1 cellular context compared by ENCODE assay signal in the genomic region with DNA sequence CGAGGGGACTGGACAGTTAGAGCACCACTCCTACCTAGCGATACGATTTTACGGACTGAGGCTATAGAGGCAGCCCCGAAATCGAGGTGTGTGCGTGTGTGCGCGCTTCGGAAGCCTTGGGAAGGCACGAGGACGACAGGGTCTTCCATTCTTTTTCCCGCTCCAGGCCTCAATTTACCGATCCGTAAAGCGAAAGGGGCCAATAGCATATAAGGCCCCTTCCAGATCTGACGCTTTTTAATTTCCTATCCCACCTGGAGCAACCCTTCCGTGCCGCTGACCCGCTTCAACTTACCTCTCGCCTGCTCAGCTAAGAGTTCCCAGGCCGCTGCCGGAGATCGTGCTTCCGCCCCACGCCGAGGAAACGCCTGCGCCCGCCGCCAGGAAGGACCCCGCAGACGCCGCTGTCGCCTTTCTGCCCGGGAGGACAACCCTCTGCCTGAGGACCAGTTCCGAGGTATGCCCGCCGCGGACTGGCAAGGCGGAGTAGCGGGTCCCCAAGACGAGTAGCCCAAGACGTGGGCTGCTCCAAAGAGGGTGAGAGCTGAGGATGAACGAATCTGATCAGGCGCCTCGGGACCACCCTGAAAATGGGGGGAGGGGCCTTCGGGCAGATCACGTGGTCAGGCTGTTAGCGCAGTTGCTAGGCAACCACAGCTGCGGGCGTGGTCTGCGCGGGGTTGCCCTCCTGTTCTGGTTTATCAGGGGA.
A peak's percentile ranks its signal among the peaks of the same experiment; 100 is the strongest.
TF ChIP-seq lines count a peak whose summit lies in the region.

Gene EFTUD2 (minus strand): TSS at position 372 of the 709 bp plus-strand sequence. CDS start 4,924 bp downstream, outside the sequence.

TF ChIP-seq in H1, 55 proteins besides CTCF, POLR2A, EP300 and RAD21:
- TF ChIP-seq, protein P1, sequence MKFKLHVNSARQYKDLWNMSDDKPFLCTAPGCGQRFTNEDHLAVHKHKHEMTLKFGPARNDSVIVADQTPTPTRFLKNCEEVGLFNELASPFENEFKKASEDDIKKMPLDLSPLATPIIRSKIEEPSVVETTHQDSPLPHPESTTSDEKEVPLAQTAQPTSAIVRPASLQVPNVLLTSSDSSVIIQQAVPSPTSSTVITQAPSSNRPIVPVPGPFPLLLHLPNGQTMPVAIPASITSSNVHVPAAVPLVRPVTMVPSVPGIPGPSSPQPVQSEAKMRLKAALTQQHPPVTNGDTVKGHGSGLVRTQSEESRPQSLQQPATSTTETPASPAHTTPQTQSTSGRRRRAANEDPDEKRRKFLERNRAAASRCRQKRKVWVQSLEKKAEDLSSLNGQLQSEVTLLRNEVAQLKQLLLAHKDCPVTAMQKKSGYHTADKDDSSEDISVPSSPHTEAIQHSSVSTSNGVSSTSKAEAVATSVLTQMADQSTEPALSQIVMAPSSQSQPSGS (IDR thresholded peaks at IDR 0.05; ENCODE audit: low read length) = no peak
- TF ChIP-seq EZH2 (IDR thresholded peaks at IDR 0.05; ENCODE audit: low read depth, low read length, severe bottlenecking) (no peak), SIRT6 (IDR thresholded peaks at IDR 0.05; ENCODE audit: low read length) (no peak), HDAC6 (IDR thresholded peaks at IDR 0.05; ENCODE audit: low read depth, low read length) (no peak), TAF1 (IDR thresholded peaks at IDR 0.05; ENCODE audit: low read depth, low read length) (peak; percentile 95), MAX (IDR thresholded peaks at IDR 0.05) (peak; percentile 84), SP1 (IDR thresholded peaks at IDR 0.05; ENCODE audit: low read depth, low read length) (no peak; the same call in 1 of the 2 replicates), KDM5A (IDR thresholded peaks at IDR 0.05; ENCODE audit: low read length) (peak; percentile 90), FOSL1 (IDR thresholded peaks at IDR 0.05; ENCODE audit: insufficient read depth, low read depth, low read length) (no peak), SP4 (IDR thresholded peaks at IDR 0.05; ENCODE audit: low read length) (peak; percentile 100), ATF3 (IDR thresholded peaks at IDR 0.05; ENCODE audit: insufficient read depth, low read depth, low read length) (peak; percentile 91), CREB1 (IDR thresholded peaks at IDR 0.05) (peak; percentile 98), GTF2F1 (IDR thresholded peaks at IDR 0.05; ENCODE audit: borderline replicate concordance, low read depth, low read length) (peak; percentile 79), CBX5 (IDR thresholded peaks at IDR 0.05; ENCODE audit: low read depth, low read length) (no peak), SRF (IDR thresholded peaks at IDR 0.05; ENCODE audit: low read depth, low read length) (peak; percentile 88), EGR1 (IDR thresholded peaks at IDR 0.05; ENCODE audit: borderline replicate concordance, low read depth, low read length) (no peak), SAP30 (IDR thresholded peaks at IDR 0.05; ENCODE audit: insufficient read depth, insufficient replicate concordance, low read length) (peak; percentile 47), POLR2AphosphoS5 (IDR thresholded peaks at IDR 0.05; ENCODE audit: low read depth, low read length) (peak; percentile 92), GABPA (IDR thresholded peaks at IDR 0.05; ENCODE audit: borderline replicate concordance, insufficient read depth, low read length) (0 out of 2 replicates have a peak, but pooled peaks have one; percentile 45), TEAD4 (IDR thresholded peaks at IDR 0.05; ENCODE audit: low read depth, low read length) (no peak), SIX5 (IDR thresholded peaks at IDR 0.05; ENCODE audit: low read depth, low read length) (peak; percentile 7; the same call in 1 of the 2 replicates), SP2 (IDR thresholded peaks at IDR 0.05; ENCODE audit: low read length) (no peak), JUN (IDR thresholded peaks at IDR 0.05; ENCODE audit: low read depth, low read length) (no peak), RBBP5 (IDR thresholded peaks at IDR 0.05; ENCODE audit: borderline replicate concordance, low read depth, low read length) (peak; percentile 99), POU5F1 (IDR thresholded peaks at IDR 0.05; ENCODE audit: low read depth, low read length) (no peak), BCL11A (IDR thresholded peaks at IDR 0.05; ENCODE audit: low read depth in 2 of 2, low read length in 2 of 2) (no peak), HDAC2 (IDR thresholded peaks at IDR 0.05; ENCODE audit: borderline replicate concordance in 1 of 2, low read depth in 2 of 2, low read length in 2 of 2) (peak in 1 of 2 experiments; percentile 57; a peak in 2 of 4 replicates), TAF7 (optimal IDR thresholded peaks at IDR 0.05; ENCODE audit: borderline replicate concordance, low read depth, low read length) (peak; percentile 69), ZNF274 (IDR thresholded peaks at IDR 0.05; ENCODE audit: borderline replicate concordance, extremely low read depth, low read length) (no peak), YY1 (IDR thresholded peaks at IDR 0.05; ENCODE audit: low read depth, low read length) (no peak), SUZ12 (IDR thresholded peaks at IDR 0.05; ENCODE audit: low read length) (no peak), KDM4A (IDR thresholded peaks at IDR 0.05; ENCODE audit: low read depth, low read length, severe bottlenecking) (peak; percentile 99), TBP (IDR thresholded peaks at IDR 0.05; ENCODE audit: low read depth, low read length) (peak; percentile 89), SIN3A (conservative IDR thresholded peaks at IDR 0.05 in 1 of 2, IDR thresholded peaks at IDR 0.05 in 1 of 2; ENCODE audit: low read depth in 1 of 2, low read length in 2 of 2) (peak; percentile 66 to 94; a peak in 2 of 4 replicates), E2F6 (IDR thresholded peaks at IDR 0.05) (peak; percentile 73), NRF1 (IDR thresholded peaks at IDR 0.05; ENCODE audit: low read depth, low read length) (no peak), ASH2L (IDR thresholded peaks at IDR 0.05; ENCODE audit: low read length) (peak; percentile 97), CHD7 (IDR thresholded peaks at IDR 0.05; ENCODE audit: insufficient replicate concordance, low read length) (no peak), CHD2 (IDR thresholded peaks at IDR 0.05; ENCODE audit: low read length) (0 out of 2 replicates have a peak, but pooled peaks have one; percentile 57), PHF8 (conservative IDR thresholded peaks at IDR 0.05; ENCODE audit: low read depth, low read length) (peak; percentile 91)
- TF ChIP-seq, protein P2, sequence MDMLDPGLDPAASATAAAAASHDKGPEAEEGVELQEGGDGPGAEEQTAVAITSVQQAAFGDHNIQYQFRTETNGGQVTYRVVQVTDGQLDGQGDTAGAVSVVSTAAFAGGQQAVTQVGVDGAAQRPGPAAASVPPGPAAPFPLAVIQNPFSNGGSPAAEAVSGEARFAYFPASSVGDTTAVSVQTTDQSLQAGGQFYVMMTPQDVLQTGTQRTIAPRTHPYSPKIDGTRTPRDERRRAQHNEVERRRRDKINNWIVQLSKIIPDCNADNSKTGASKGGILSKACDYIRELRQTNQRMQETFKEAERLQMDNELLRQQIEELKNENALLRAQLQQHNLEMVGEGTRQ (IDR thresholded peaks at IDR 0.05; ENCODE audit: low read length) = peak; percentile 94
